Comparison of ENCODE assay signal across 8 cellular contexts in the genomic region with DNA sequence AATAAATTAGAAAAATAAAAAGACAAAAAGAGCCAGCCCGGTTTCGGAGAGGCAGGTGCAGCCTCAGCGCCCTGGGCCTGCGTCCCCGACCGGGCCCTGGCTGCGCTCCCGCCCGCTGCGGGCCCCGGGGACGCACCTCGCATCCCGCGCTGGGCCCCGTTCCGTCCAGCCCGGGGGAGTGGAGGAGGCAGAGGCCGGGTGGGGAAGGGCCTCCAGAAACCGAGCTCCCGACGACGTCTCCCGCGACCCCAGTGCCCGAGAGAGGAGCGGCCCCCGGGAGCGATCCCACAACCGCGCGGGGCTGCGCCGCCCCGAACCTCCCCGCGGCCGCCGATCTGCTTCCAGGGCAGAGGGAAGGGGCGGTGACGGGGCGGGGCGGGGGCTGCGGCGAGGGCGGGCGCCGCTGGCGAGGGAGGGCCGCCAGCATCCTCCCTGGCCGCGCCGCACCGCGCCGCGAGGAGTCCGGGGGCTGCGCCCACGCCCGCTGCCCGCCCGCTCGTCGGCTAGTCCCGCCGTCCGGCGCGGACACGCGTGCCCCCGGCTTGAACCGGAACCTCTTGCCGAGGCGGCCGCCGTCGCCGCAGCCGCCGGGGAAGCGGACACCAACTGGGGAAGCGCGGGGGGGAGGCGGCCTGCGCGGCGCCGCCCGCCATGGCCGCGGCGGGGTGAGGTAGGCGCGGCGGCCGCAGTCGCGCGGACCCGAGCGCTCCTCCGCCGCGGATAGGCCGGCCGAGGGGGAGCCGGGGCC. TPM values are rescaled to one million over a fixed set of nuclear protein-coding genes. Genes with fewer than 3 reads are reported as not detected.
DNase-seq lines count a peak whose midpoint lies in the region; ATAC-seq and TF ChIP-seq lines count a peak whose summit lies in the region.

TSS of gene CCNY (plus strand) at position 426 of the 748 bp plus-strand sequence. CDS start 545 bp downstream, outside the sequence.

- H3K4me3 Mint-ChIP-seq in naive B cell, result peak within 1 kb of the TSS; percentile 86 to 96 (median 92)
- H3K4me3 Mint-ChIP-seq in stimulated activated effector memory CD8-positive, alpha-beta T cell treated with anti-CD3 and anti-CD28 coated beads, Interleukin-12 subunit alpha, Interleukin-12 subunit beta, amount 100 ng/mL, for 72 hours, result peak within 1 kb of the TSS; percentile 88

- H3K4me3 ChIP-seq in BE2C (ENCODE audit: low read depth, low read length), result peak within 1 kb of the TSS; percentile 84
- H3K4me3 ChIP-seq in esophagus squamous epithelium, result peak within 1 kb of the TSS; percentile 59 to 94 (median 80)

- 1 to 2% methylated on average over 8 to 36 of the region's 109 CpGs for WGBS in esophagus squamous epithelium, 2 donors

- H3K27ac ChIP-seq in esophagus squamous epithelium, result peak within 1 kb of the TSS; percentile 77 to 94 (median 89)

- TF ChIP-seq CTCF in BE2C (IDR thresholded peaks at IDR 0.05; ENCODE audit: low read depth, low read length) (no peak), esophagus squamous epithelium (IDR thresholded peaks at IDR 0.05) (no peak)

- DNase-seq in BE2C, result peak; percentile 87
- peak; percentile 68 for DNase-seq in GM19238 (ENCODE audit: insufficient read length, low spot score)
- peak; percentile 81 for DNase-seq in OCI-M1 (lab: John Stamatoyannopoulos, UW)
- peak; percentile 82 to 85 for DNase-seq in activated T-cell treated with anti-CD3 and anti-CD28 coated beads, Interleukin-2, amount 50 U/mL, for 48 hours
- DNase-seq in esophagus squamous epithelium (lab: John Stamatoyannopoulos, UW), result no peak
- DNase-seq in naive B cell, result peak; percentile 77
- peak; percentile 57 to 84 for DNase-seq in stimulated activated effector memory CD8-positive, alpha-beta T cell treated with anti-CD3 and anti-CD28 coated beads, Interleukin-12 subunit alpha, Interleukin-12 subunit beta, amount 100 ng/mL, for 72 hours (ENCODE audit: low spot score in 2 of 2)

- H3K9me3 ChIP-seq in BE2C, result no peaks in the 10 kb centered on the region
- no peaks in the 10 kb centered on the region for H3K9me3 ChIP-seq in esophagus squamous epithelium

- H3K27me3 Mint-ChIP-seq in naive B cell, result no peaks in the 10 kb centered on the region

- H3K27ac Mint-ChIP-seq in naive B cell, result peak within 1 kb of the TSS; percentile 91 to 99 (median 92)
- peak within 1 kb of the TSS; percentile 95 for H3K27ac Mint-ChIP-seq in stimulated activated effector memory CD8-positive, alpha-beta T cell treated with anti-CD3 and anti-CD28 coated beads, Interleukin-12 subunit alpha, Interleukin-12 subunit beta, amount 100 ng/mL, for 72 hours

- peaks cover 40 to 74% (median 66%) of the 10 kb centered on the region in 3 donors for H3K4me1 Mint-ChIP-seq in naive B cell
- H3K4me1 Mint-ChIP-seq in stimulated activated effector memory CD8-positive, alpha-beta T cell treated with anti-CD3 and anti-CD28 coated beads, Interleukin-12 subunit alpha, Interleukin-12 subunit beta, amount 100 ng/mL, for 72 hours, result peaks cover 65% of the 10 kb centered on the region

- peaks cover 5% of the 10 kb centered on the region; the same call in 1 of the 2 replicates for H3K36me3 ChIP-seq in BE2C
- H3K36me3 ChIP-seq in esophagus squamous epithelium, result no peaks in the 10 kb centered on the region

- TF ChIP-seq POLR2A in esophagus squamous epithelium (IDR thresholded peaks at IDR 0.05), result peak in 2 of 4 donors; percentile 57 to 78

- no peaks in the 10 kb centered on the region for H3K36me3 Mint-ChIP-seq in naive B cell
- H3K36me3 Mint-ChIP-seq in stimulated activated effector memory CD8-positive, alpha-beta T cell treated with anti-CD3 and anti-CD28 coated beads, Interleukin-12 subunit alpha, Interleukin-12 subunit beta, amount 100 ng/mL, for 72 hours, result peaks cover 29% of the 10 kb centered on the region

- intact Hi-C loops in esophagus squamous epithelium (cut with DNase I), result no loop called here

- ATAC-seq in HG03378 (IDR thresholded peaks at IDR 0.05; ENCODE audit: unreplicated experiment), result peak; percentile 33
- peak; percentile 85 to 86 for ATAC-seq in naive B cell (ENCODE audit: low read depth in 2 of 2)
- ATAC-seq in stimulated activated effector memory CD8-positive, alpha-beta T cell treated with anti-CD3 and anti-CD28 coated beads, Interleukin-12 subunit alpha, Interleukin-12 subunit beta, amount 100 ng/mL, for 72 hours, result peak; percentile 79

- H3K4me1 ChIP-seq in BE2C (no peaks in the 10 kb centered on the region; the same call in none of the 2 replicates), esophagus squamous epithelium (peaks cover 13 to 87% (median 44%) of the 10 kb centered on the region in 3 donors)

- H3K9me3 Mint-ChIP-seq in naive B cell, result no peaks in the 10 kb centered on the region
- no peaks in the 10 kb centered on the region for H3K9me3 Mint-ChIP-seq in stimulated activated effector memory CD8-positive, alpha-beta T cell treated with anti-CD3 and anti-CD28 coated beads, Interleukin-12 subunit alpha, Interleukin-12 subunit beta, amount 100 ng/mL, for 72 hours

- H3K27me3 ChIP-seq in BE2C, result no peaks in the 10 kb centered on the region
- H3K27me3 ChIP-seq in esophagus squamous epithelium, result no peaks in the 10 kb centered on the region

RNA-seq across cellular contexts. Expression of gene CCNY, which starts in this region (rescaled TPM):
- polyA plus RNA-seq in BE2C (2012; ENCODE audit: insufficient read depth, insufficient read length, low read depth), result 41.8 TPM
- total RNA-seq in esophagus squamous epithelium, result 10 to 100 TPM; 24.1 to 41.5 (median 30.4) TPM
- 10 to 100 TPM in 5 of 6 donors, 1 to 10 TPM in 1; 9.4 to 27.7 (median 13.6) TPM for polyA plus RNA-seq in naive B cell (ENCODE audit: low read depth in 6 of 6)

Comparison
In these comparisons a context has a peak if more than half of its experiments do, and no peak if none do; other contexts are left out.
1. ATAC-seq: peak in every context shown above with its lines; median percentile 86 in naive B cell; 79 in stimulated activated effector memory CD8-positive, alpha-beta T cell treated with anti-CD3 and anti-CD28 coated beads, Interleukin-12 subunit alpha, Interleukin-12 subunit beta, amount 100 ng/mL, for 72 hours; 33 in HG03378.